Comparison of ENCODE assay signal across 14 cellular contexts in the genomic region with DNA sequence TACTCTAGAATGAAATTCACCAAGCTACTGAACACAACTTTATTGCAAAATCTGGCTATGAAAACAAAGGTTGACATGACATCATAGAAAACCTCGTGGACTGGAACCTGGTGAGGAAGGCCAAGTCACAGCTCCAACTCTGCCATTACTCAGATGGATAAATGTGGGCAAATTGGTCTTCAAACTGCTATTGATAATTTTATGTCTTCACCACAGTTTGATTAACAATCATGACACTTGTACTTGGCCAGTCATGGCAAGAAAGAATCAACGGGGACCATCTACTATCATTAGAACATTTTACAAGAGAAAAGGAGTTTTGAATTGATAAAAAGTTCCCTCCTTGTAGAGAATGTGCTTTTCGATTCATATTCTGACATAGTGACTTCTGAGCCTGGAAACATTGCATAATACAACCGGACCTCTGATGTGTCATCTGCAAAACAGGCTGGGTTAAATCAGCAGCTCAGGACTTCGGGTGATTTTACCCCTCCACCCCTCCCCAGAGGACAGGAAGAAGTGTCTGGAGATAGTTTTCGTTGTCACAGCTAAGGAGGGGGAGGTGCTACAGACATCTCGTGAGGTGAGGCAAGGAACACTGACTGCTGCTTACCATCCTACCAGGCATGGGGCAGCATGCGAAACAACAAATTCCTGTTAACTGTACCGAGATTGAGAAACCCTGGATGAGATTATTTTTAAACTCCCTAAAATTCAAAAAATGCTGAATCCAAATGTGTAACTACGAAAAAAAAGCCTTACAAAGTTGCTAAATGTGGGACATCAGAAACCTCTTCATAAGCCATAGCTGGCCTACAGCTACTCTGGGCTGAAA. TPM values are rescaled to one million over a fixed set of nuclear protein-coding genes. Genes with fewer than 3 reads are reported as not detected.
DNase-seq lines count a peak whose midpoint lies in the region; ATAC-seq and TF ChIP-seq lines count a peak whose summit lies in the region.
"Had no signal": no experiment of that assay in that cellular context is flagged by ENCODE, and none has a peak within 500 bp of the region (broad histone marks: within the 10 kb centered on the region; RNA-seq: fewer than 3 reads in every experiment).

No MANE protein-coding gene starts in this region.

- H3K9me3 ChIP-seq in mesenchymal stem cell (ENCODE audit: control insufficient read depth, low read length) = no peaks in the 10 kb centered on the region
- H3K9me3 ChIP-seq: neutrophil had no signal

- H3K18ac ChIP-seq in mesenchymal stem cell (ENCODE audit: low read depth in 1 of 2, low read length in 2 of 2) = no peak overlapping the region

- H2BK5ac ChIP-seq in mesenchymal stem cell (ENCODE audit: low read depth, low read length, poor library complexity, severe bottlenecking) = no peak overlapping the region

- intact Hi-C loops in dorsolateral prefrontal cortex (cut with DNase I) = loop anchor here (10.0 kb wide), 2 partner anchors 69 to 531 kb away; no protein-coding TSS in a partner anchor

- WGBS in mesenchymal stem cell = 66% methylated on average over 6 of the region's 10 CpGs

- H2AFZ ChIP-seq in mesenchymal stem cell (ENCODE audit: low read depth, low read length) = no peak overlapping the region

- no peak for TF ChIP-seq CTCF in dorsolateral prefrontal cortex (IDR thresholded peaks at IDR 0.05 in 54 of 56, conservative IDR thresholded peaks at IDR 0.05 in 2 of 56; ENCODE audit: low read depth in 1 of 56, partially characterized antibody in 56 of 56)

- H3K4me1 ChIP-seq in mesenchymal stem cell (ENCODE audit: control insufficient read depth, insufficient read depth, low read depth, low read length) = no peaks in the 10 kb centered on the region

- H3K4me3 ChIP-seq in dorsolateral prefrontal cortex (peak overlapping the region in 24 of 59 donors; percentile 0 to 40 (median 8)), mesenchymal stem cell (ENCODE audit: insufficient read depth in 1 of 2, low read depth in 1 of 2, low read length in 2 of 2) (peak overlapping the region in 1 of 2 experiments; percentile 59)

- H4K91ac ChIP-seq in mesenchymal stem cell (ENCODE audit: low read length) = no peak overlapping the region

- no peak overlapping the region for H2AK5ac ChIP-seq in mesenchymal stem cell (ENCODE audit: low read length, severe bottlenecking)

- no peak overlapping the region for H2BK12ac ChIP-seq in mesenchymal stem cell (ENCODE audit: low read length in 2 of 2)

- DNase-seq in AML-193 (lab: John Stamatoyannopoulos, UW) (peak; percentile 77 to 80), NCI-H69 (lab: John Stamatoyannopoulos, UW) (peak; percentile 88), dorsolateral prefrontal cortex (no peak), mesenchymal stem cell (peak; percentile 37), 8988T (no peak), hypothalamus (lab: John Stamatoyannopoulos, UW) (no peak)
- DNase-seq: activated CD8-positive, alpha-beta memory T cell treated with anti-CD3 and anti-CD28 coated beads for 24 hours; endodermal cell; GF-D8; Karpas-422 had no signal

- H3K23ac ChIP-seq in mesenchymal stem cell (ENCODE audit: low read length in 2 of 2) = no peak overlapping the region

- H3K4ac ChIP-seq in mesenchymal stem cell (ENCODE audit: low read depth in 1 of 2, low read length in 2 of 2) = no peak overlapping the region

- ATAC-seq in HG03378 (IDR thresholded peaks at IDR 0.05; ENCODE audit: unreplicated experiment) = no peak
- ATAC-seq in GM19455 (IDR thresholded peaks at IDR 0.05; ENCODE audit: unreplicated experiment) = no peak
- ATAC-seq: stimulated activated memory B cell treated with anti-CD40 and anti-IgM and Interleukin-4, amounts not matched to agents 10 μg/mL and 1 μg/mL and 100 μg/mL, for 72 hours had no signal

- H3K79me1 ChIP-seq in mesenchymal stem cell (replicated peaks; ENCODE audit: low read length, poor library complexity, severe bottlenecking) = no peaks in the 10 kb centered on the region

- no peak overlapping the region for H3K4me2 ChIP-seq in mesenchymal stem cell (ENCODE audit: low read length, poor library complexity, severe bottlenecking)

- H3K27ac ChIP-seq in dorsolateral prefrontal cortex (peak overlapping the region in 54 of 59 donors; percentile 27 to 88 (median 74)), mesenchymal stem cell (ENCODE audit: low read length, poor library complexity, severe bottlenecking) (no peak overlapping the region)
- H3K27ac ChIP-seq: neutrophil had no signal

- no peak overlapping the region for H4K8ac ChIP-seq in mesenchymal stem cell (ENCODE audit: low read length)

- no peak overlapping the region for H2BK15ac ChIP-seq in mesenchymal stem cell (ENCODE audit: low read depth, poor library complexity, severe bottlenecking)

- H3K9ac ChIP-seq in mesenchymal stem cell (ENCODE audit: low read length) = peak overlapping the region; percentile 19

- H3K27me3 ChIP-seq in dorsolateral prefrontal cortex (no peaks in the 10 kb centered on the region), mesenchymal stem cell (ENCODE audit: control insufficient read depth in 1 of 2, insufficient read depth in 1 of 2, low read length in 2 of 2) (peaks cover 0 to 4% of the 10 kb centered on the region in 2 experiments)

- H3K36me3 ChIP-seq in mesenchymal stem cell (ENCODE audit: control insufficient read depth in 1 of 2, insufficient read depth in 2 of 2, low read depth in 1 of 2, low read length in 2 of 2) = no peaks in the 10 kb centered on the region
- H3K36me3 ChIP-seq: neutrophil had no signal

- no peak overlapping the region for H3K14ac ChIP-seq in mesenchymal stem cell (ENCODE audit: low read length in 2 of 2)

- no peak overlapping the region for H2BK120ac ChIP-seq in mesenchymal stem cell (ENCODE audit: low read depth, low read length)

RNA-seq across cellular contexts. Expression of gene L3MBTL4, which starts 8.4 kb away (rescaled TPM):
- 10 to 100 TPM; 16.2 to 49.2 (median 26.2) TPM for total RNA-seq in dorsolateral prefrontal cortex
- polyA plus RNA-seq in mesenchymal stem cell (2013, experiment 1 of 2) = 0.07 TPM
- 0.21 TPM for polyA plus RNA-seq in mesenchymal stem cell (2013, experiment 2 of 2)

Comparison
In these comparisons a context has a peak if more than half of its experiments do, and no peak if none do; other contexts are left out.
1. DNase-seq: peak in AML-193 (2 of 2), NCI-H69 (single experiment) and mesenchymal stem cell (single experiment); none in dorsolateral prefrontal cortex (0 of 10), 8988T (single experiment) and hypothalamus (0 of 51).